Comparison of ENCODE assay signal across 20 cellular contexts in the genomic region with DNA sequence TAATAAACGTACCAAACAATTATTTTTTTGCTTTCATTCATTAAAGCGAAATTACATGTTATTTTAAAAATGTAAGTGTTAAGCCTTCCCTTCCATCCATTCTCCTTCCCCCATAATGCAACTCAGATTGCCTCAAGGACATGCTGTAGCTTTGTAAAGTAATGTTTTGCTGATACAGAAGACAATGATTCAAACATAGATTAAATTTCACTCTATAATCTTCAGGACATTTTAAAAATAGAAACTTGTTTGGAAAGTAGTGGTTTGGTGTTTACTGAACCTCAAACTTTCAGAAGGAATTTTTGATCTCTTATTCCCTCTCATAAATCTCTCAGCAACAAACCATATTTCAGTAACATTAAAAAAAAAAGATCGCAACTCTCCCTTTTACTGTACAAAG.
A peak's percentile ranks its signal among the peaks of the same experiment; 100 is the strongest.
DNase-seq lines count a peak whose midpoint lies in the region; ATAC-seq and TF ChIP-seq lines count a peak whose summit lies in the region.
"Had no signal": no experiment of that assay in that cellular context is flagged by ENCODE, and none has a peak within 500 bp of the region (broad histone marks: within the 10 kb centered on the region; RNA-seq: fewer than 3 reads in every experiment).

No MANE protein-coding gene starts in this region.

- TF ChIP-seq EP300 in esophagus muscularis mucosa (IDR thresholded peaks at IDR 0.05) = no peak

- no peak for TF ChIP-seq CTCF in esophagus muscularis mucosa (IDR thresholded peaks at IDR 0.05)

- intact Hi-C loops in esophagus muscularis mucosa (cut with DNase I) = no loop called here

- H3K9me3 ChIP-seq in esophagus muscularis mucosa = no peaks in the 10 kb centered on the region
- no peaks in the 10 kb centered on the region for H3K9me3 ChIP-seq in muscle layer of duodenum (ENCODE audit: control insufficient read depth in 1 of 2, low read length in 2 of 2)
- H3K9me3 ChIP-seq: BLaER1, Caco-2, upper lobe of right lung had no signal

- no peak for TF ChIP-seq POLR2A in esophagus muscularis mucosa (IDR thresholded peaks at IDR 0.05; ENCODE audit: low read depth)

- H3K4me1 ChIP-seq in esophagus muscularis mucosa = peaks cover 6 to 42% (median 31%) of the 10 kb centered on the region in 4 donors
- H3K4me1 ChIP-seq in muscle layer of duodenum (ENCODE audit: control insufficient read depth in 1 of 2, insufficient read depth in 2 of 2, low read length in 2 of 2) = no peaks in the 10 kb centered on the region
- H3K4me1 ChIP-seq: BLaER1, Caco-2, upper lobe of right lung had no signal

- peak overlapping the region; percentile 65 to 74 (median 66) for H3K27ac ChIP-seq in esophagus muscularis mucosa (replicated peaks in 1 of 4)
- peak overlapping the region; percentile 35 for H3K27ac ChIP-seq in muscle layer of duodenum (ENCODE audit: low read length)
- H3K27ac ChIP-seq: BLaER1, cardiac muscle cell, upper lobe of right lung had no signal

- H3K27me3 ChIP-seq in esophagus muscularis mucosa (no peaks in the 10 kb centered on the region), muscle layer of duodenum (ENCODE audit: low read depth, low read length) (no peaks in the 10 kb centered on the region)
- H3K27me3 ChIP-seq: BLaER1, cardiac muscle cell, foreskin keratinocyte, upper lobe of right lung had no signal

- WGBS in esophagus muscularis mucosa = 51% methylated on average over 3 of the region's 3 CpGs

- no peak for ATAC-seq in left lobe of liver
- ATAC-seq: activated CD8-positive, alpha-beta T cell treated with anti-CD3 and anti-CD28 coated beads, Interleukin-2, amount 10 ng/mL, durations not matched to agents 7 days and 5 days; Right ventricle myocardium inferior had no signal

- DNase-seq in AG08395 (ENCODE audit: low spot score) (peak; percentile 9), M059J (ENCODE audit: low read depth) (peak; percentile 3), esophagus muscularis mucosa (ENCODE audit: extremely low spot score) (no peak), NCI-H345 (lab: John Stamatoyannopoulos, UW) (no peak), left lobe of liver (ENCODE audit: low spot score) (no peak), NCI-H748 (lab: John Stamatoyannopoulos, UW; ENCODE audit: unreplicated experiment) (no peak)
- no peak for DNase-seq in activated naive CD4-positive, alpha-beta T cell treated with anti-CD3 and anti-CD28 coated beads, Interleukin-2, amount 50 U/mL, for 16 hours
- DNase-seq: activated CD4-positive, CD25-positive, alpha-beta regulatory T cell treated with anti-CD3 and anti-CD28 coated beads, Interleukin-2, amount 50 U/mL, for 72 hours; activated CD8-positive, alpha-beta T cell treated with anti-CD3 and anti-CD28 coated beads, Interleukin-2, amount 10 ng/mL, durations not matched to agents 7 days and 5 days; amniotic stem cell; Caco-2; dermis blood vessel endothelial cell; NCI-H69; occipital lobe; upper lobe of right lung had no signal

- H3K36me3 ChIP-seq in esophagus muscularis mucosa = no peaks in the 10 kb centered on the region
- no peaks in the 10 kb centered on the region for H3K36me3 ChIP-seq in muscle layer of duodenum (ENCODE audit: control insufficient read depth in 1 of 2, insufficient read depth in 2 of 2, low read length in 2 of 2)
- H3K36me3 ChIP-seq: BLaER1, cardiac muscle cell, upper lobe of right lung had no signal

- H3K4me3 ChIP-seq in esophagus muscularis mucosa (peak overlapping the region in 3 of 4 donors; percentile 22 to 36 (median 25)), muscle layer of duodenum (ENCODE audit: low read depth in 1 of 2, low read length in 2 of 2) (no peak overlapping the region)
- H3K4me3 ChIP-seq: BLaER1, cardiac muscle cell, upper lobe of right lung had no signal

Comparison
In these comparisons a context has a peak if more than half of its experiments do, and no peak if none do; other contexts are left out.
1. DNase-seq: peak in AG08395 (single experiment) and M059J (single experiment); none in esophagus muscularis mucosa (single experiment), NCI-H345 (single experiment), left lobe of liver (single experiment), activated naive CD4-positive, alpha-beta T cell treated with anti-CD3 and anti-CD28 coated beads, Interleukin-2, amount 50 U/mL, for 16 hours (single experiment) and NCI-H748 (single experiment).
2. H3K4me3 ChIP-seq: peak in esophagus muscularis mucosa (3 of 4); none in muscle layer of duodenum (0 of 2).